8 cellular contexts compared by ENCODE assay signal in genomic region chr11:122853971-122854446, GRCh38. TPM values are rescaled to one million over a fixed set of nuclear protein-coding genes. Genes with fewer than 3 reads are reported as not detected.
DNase-seq lines count a peak whose midpoint lies in the region; ATAC-seq, FAIRE-seq and TF ChIP-seq lines count a peak whose summit lies in the region.

No MANE protein-coding gene starts in this region.

- no peaks in the 10 kb centered on the region for H3K36me3 ChIP-seq in ACC112 (ENCODE audit: insufficient read depth, low read length)
- no peaks in the 10 kb centered on the region for H3K36me3 ChIP-seq in HepG2 (replicated peaks in 1 of 2; ENCODE audit: control insufficient read depth in 1 of 2, insufficient read depth in 2 of 2, low read length in 2 of 2)
- no peaks in the 10 kb centered on the region for H3K36me3 ChIP-seq in upper lobe of right lung

- no peak overlapping the region for H3K4me2 ChIP-seq in HepG2 (ENCODE audit: low read depth, low read length)

- H2AFZ ChIP-seq in ACC112 (ENCODE audit: low read length, unreplicated experiment) (peak overlapping the region; percentile 60), HepG2 (ENCODE audit: low read length) (no peak overlapping the region)

- POLR2A ChIA-PET in HepG2 (lab: Yijun Ruan, JAX): interaction anchor here (0.7 kb wide), 1 partner anchor 200 kb away, joined by 3 read pairs; no protein-coding TSS in a partner anchor

- H3K27me3 ChIP-seq in ACC112 (ENCODE audit: insufficient read depth, low read length): no peaks in the 10 kb centered on the region
- H3K27me3 ChIP-seq in HepG2 (ENCODE audit: control insufficient read depth in 1 of 2, insufficient read depth in 2 of 2, low read length in 2 of 2): peaks cover 2 to 25% of the 10 kb centered on the region in 2 experiments; a peak in 2 of 5 replicates
- H3K27me3 ChIP-seq in upper lobe of right lung: no peaks in the 10 kb centered on the region

- H3K27ac ChIP-seq in ACC112 (ENCODE audit: low read depth, low read length): no peak overlapping the region
- no peak overlapping the region for H3K27ac ChIP-seq in HepG2 (ENCODE audit: extremely low read length, insufficient read depth, low read length)
- H3K27ac ChIP-seq in upper lobe of right lung: no peak overlapping the region

- BruUV-seq in HepG2 (replicated peaks; lab: Mats Ljungman, UMichigan): no TSS peak

- peak; percentile 30; the same call in 1 of the 2 replicates for TF ChIP-seq RAD21 in HepG2 (CRISPR knock-in tag; IDR thresholded peaks at IDR 0.05)

- H3K4me3 ChIP-seq in ACC112 (ENCODE audit: low read depth, low read length) (no peak overlapping the region), HepG2 (replicated peaks in 1 of 3; ENCODE audit: insufficient read depth in 1 of 3, low read depth in 2 of 3, low read length in 3 of 3) (no peak overlapping the region), upper lobe of right lung (no peak overlapping the region)

- ATAC-seq in HepG2: peak; percentile 62
- peak; percentile 57 for ATAC-seq in upper lobe of right lung
- ATAC-seq in GM19035 (IDR thresholded peaks at IDR 0.05; ENCODE audit: unreplicated experiment): no peak

- TF ChIP-seq CTCF in HepG2 (CRISPR knock-in tag; IDR thresholded peaks at IDR 0.05) (peak; percentile 74), upper lobe of right lung (IDR thresholded peaks at IDR 0.05) (peak; percentile 80)

- in situ Hi-C loops in HepG2 (cut with HindIII; ENCODE audit: extremely low pct_ligation_motif_present, low pct_unique_long_range_greater_than_20kb): loop anchor here (5.0 kb wide), 2 partner anchors 42 to 222 kb away; no protein-coding TSS in a partner anchor

- no peak for TF ChIP-seq POLR2A in HepG2 (IDR thresholded peaks at IDR 0.05; ENCODE audit: insufficient read depth in 1 of 2, low read depth in 2 of 2, low read length in 2 of 2)

- H3K4me1 ChIP-seq in ACC112 (ENCODE audit: control insufficient read depth, insufficient read depth, low read length, unreplicated experiment) (peaks cover 37% of the 10 kb centered on the region), HepG2 (ENCODE audit: insufficient read depth, low read length) (no peaks in the 10 kb centered on the region), upper lobe of right lung (no peaks in the 10 kb centered on the region)

- H3K9me3 ChIP-seq in HepG2 (ENCODE audit: low read length) (no peaks in the 10 kb centered on the region), upper lobe of right lung (no peaks in the 10 kb centered on the region)

- no peak overlapping the region for H3K9ac ChIP-seq in HepG2 (ENCODE audit: insufficient read depth, low read depth, low read length)

- DNase-seq in GM04503 (ENCODE audit: low read depth): peak; percentile 24
- peak; percentile 23 for DNase-seq in NCI-H1694 (lab: John Stamatoyannopoulos, UW)
- DNase-seq in SW 1271 (lab: John Stamatoyannopoulos, UW): peak; percentile 18 to 76
- DNase-seq in cerebellar cortex (ENCODE audit: low spot score): peak; percentile 95
- DNase-seq in HepG2 (ENCODE audit: low spot score): peak; percentile 66
- no peak for DNase-seq in upper lobe of right lung

- 33% methylated on average over 3 of the region's 3 CpGs for WGBS in HepG2 (ENCODE audit: low lambda C conversion rate)

- H4K20me1 ChIP-seq in HepG2 (ENCODE audit: insufficient read depth, low read length): no peaks in the 10 kb centered on the region; the same call in 1 of the 2 replicates

- H3K79me2 ChIP-seq in ACC112 (ENCODE audit: control insufficient read depth, insufficient read depth, low read length, unreplicated experiment) (no peaks in the 10 kb centered on the region), HepG2 (ENCODE audit: insufficient read depth, low read length) (no peaks in the 10 kb centered on the region)

- FAIRE-seq in HepG2 (lab: Jason Lieb, UNC): peak; percentile 70

- intact Hi-C loops in HepG2 (cut with micrococcal nuclease; ENCODE audit: unreplicated experiment): loop anchor here (1.0 kb wide), 4 partner anchors 40 to 274 kb away; no protein-coding TSS in a partner anchor
- intact Hi-C loops in upper lobe of right lung (cut with DNase I): loop anchor here (10.0 kb wide), 2 partner anchors 59 to 229 kb away; no protein-coding TSS in a partner anchor

- CTCF ChIA-PET in HepG2 (lab: Yijun Ruan, JAX; ENCODE audit: low intra/inter-chr PET ratio, low total read pairs): interaction anchor here (0.7 to 2.1 kb wide), 5 partner anchors 39 to 273 kb away, joined by 3 to 16 read pairs (median 10); no protein-coding TSS in a partner anchor

- no peak for TF ChIP-seq EP300 in HepG2 (IDR thresholded peaks at IDR 0.05; ENCODE audit: low read depth in 2 of 2, low read length in 2 of 2)
- no peak for TF ChIP-seq EP300 in HepG2 (CRISPR knock-in tag; IDR thresholded peaks at IDR 0.05; ENCODE audit: borderline replicate concordance)

TF ChIP-seq in HepG2, 621 proteins besides CTCF, POLR2A, EP300 and RAD21:
- TF ChIP-seq STAG1 (CRISPR knock-in tag; IDR thresholded peaks at IDR 0.05) (peak; percentile 78), SNRNP70 (IDR thresholded peaks at IDR 0.05; ENCODE audit: low read depth, low read length) (no peak), EEA1 (CRISPR knock-in tag; IDR thresholded peaks at IDR 0.05; ENCODE audit: borderline replicate concordance) (no peak), SIX1 (CRISPR knock-in tag; IDR thresholded peaks at IDR 0.05; ENCODE audit: borderline replicate concordance) (peak; percentile 54; the same call in 1 of the 2 replicates), ATF7 (IDR thresholded peaks at IDR 0.05) (no peak), ATF7 (CRISPR knock-in tag; IDR thresholded peaks at IDR 0.05) (no peak), ZNF234 (CRISPR knock-in tag; conservative IDR thresholded peaks at IDR 0.05) (no peak)

RNA-seq across cellular contexts. Expression of gene CRTAM, which starts 15.7 kb away (rescaled TPM):
- not detected in 2 replicates for total RNA-seq in HepG2 (2016; rRNA removed; fragmentation: Illumina TruSeq; extraction: Trizol)
- not detected in 2 replicates for total RNA-seq in HepG2 (2016; cell fraction: cytosol; rRNA removed; fragmentation: Illumina TruSeq; extraction: Trizol; ENCODE audit: low read depth)
- not detected in 2 replicates for total RNA-seq in HepG2 (2016; cell fraction: insoluble cytoplasmic fraction; rRNA removed; fragmentation: Illumina TruSeq; extraction: Trizol)
- not detected in 2 replicates for total RNA-seq in HepG2 (2016; cell fraction: membrane; rRNA removed; fragmentation: Illumina TruSeq; extraction: Trizol)
- not detected in 2 replicates for total RNA-seq in HepG2 (2016; cell fraction: nucleus; rRNA removed; fragmentation: Illumina TruSeq; extraction: Trizol)
- not detected in 2 replicates for polyA plus RNA-seq in HepG2 (2011; rRNA removed)
- not detected in 2 replicates for polyA plus RNA-seq in HepG2 (2011; cell fraction: cytosol; rRNA removed)
- polyA plus RNA-seq in HepG2 (2011; cell fraction: nucleus; rRNA removed): not detected in 2 replicates
- not detected in 2 replicates for polyA plus RNA-seq in HepG2 (2012)
- not detected in 2 replicates for polyA plus RNA-seq in HepG2 (2016; cell fraction: cytosol; fragmentation: Illumina TruSeq; extraction: Trizol; ENCODE audit: low read depth)
- polyA plus RNA-seq in HepG2 (2016; cell fraction: insoluble cytoplasmic fraction; fragmentation: Illumina TruSeq; extraction: Trizol; ENCODE audit: low read depth): not detected in 2 replicates
- polyA plus RNA-seq in HepG2 (2016; cell fraction: membrane; fragmentation: Illumina TruSeq; extraction: Trizol; ENCODE audit: low read depth): not detected in 2 replicates
- not detected in 2 replicates for polyA plus RNA-seq in HepG2 (2016; cell fraction: nucleus; fragmentation: Illumina TruSeq; extraction: Trizol; ENCODE audit: insufficient read depth, low read depth)
- not detected in 2 replicates for polyA minus RNA-seq in HepG2 (2011; rRNA and poly(A)+ RNA removed; ENCODE audit: low replicate concordance)
- not detected in 2 replicates for polyA minus RNA-seq in HepG2 (2011; cell fraction: cytosol; rRNA and poly(A)+ RNA removed)
- not detected in 2 replicates for polyA minus RNA-seq in HepG2 (2011; cell fraction: nucleus; rRNA and poly(A)+ RNA removed)
- 8.5 TPM for total RNA-seq in upper lobe of right lung

RNA-seq across cellular contexts. Expression of gene JHY, which starts 28.6 kb away (rescaled TPM):
- total RNA-seq in HepG2 (2016; rRNA removed; fragmentation: Illumina TruSeq; extraction: Trizol) (not detected in 2 replicates), upper lobe of right lung (8.9 TPM)
- total RNA-seq in HepG2 (2016; cell fraction: cytosol; rRNA removed; fragmentation: Illumina TruSeq; extraction: Trizol; ENCODE audit: low read depth): not detected in 2 replicates
- total RNA-seq in HepG2 (2016; cell fraction: insoluble cytoplasmic fraction; rRNA removed; fragmentation: Illumina TruSeq; extraction: Trizol): not detected in 2 replicates
- not detected in 2 replicates for total RNA-seq in HepG2 (2016; cell fraction: membrane; rRNA removed; fragmentation: Illumina TruSeq; extraction: Trizol)
- total RNA-seq in HepG2 (2016; cell fraction: nucleus; rRNA removed; fragmentation: Illumina TruSeq; extraction: Trizol): not detected in 2 replicates
- not detected in 2 replicates for polyA plus RNA-seq in HepG2 (2011; rRNA removed)
- not detected in 2 replicates for polyA plus RNA-seq in HepG2 (2011; cell fraction: cytosol; rRNA removed)
- polyA plus RNA-seq in HepG2 (2011; cell fraction: nucleus; rRNA removed): not detected in 2 replicates
- not detected in 2 replicates for polyA plus RNA-seq in HepG2 (2012)
- not detected in 2 replicates for polyA plus RNA-seq in HepG2 (2016; cell fraction: cytosol; fragmentation: Illumina TruSeq; extraction: Trizol; ENCODE audit: low read depth)
- polyA plus RNA-seq in HepG2 (2016; cell fraction: insoluble cytoplasmic fraction; fragmentation: Illumina TruSeq; extraction: Trizol; ENCODE audit: low read depth): not detected in 2 replicates
- polyA plus RNA-seq in HepG2 (2016; cell fraction: membrane; fragmentation: Illumina TruSeq; extraction: Trizol; ENCODE audit: low read depth): not detected in 2 replicates
- not detected in 2 replicates for polyA plus RNA-seq in HepG2 (2016; cell fraction: nucleus; fragmentation: Illumina TruSeq; extraction: Trizol; ENCODE audit: insufficient read depth, low read depth)
- polyA minus RNA-seq in HepG2 (2011; rRNA and poly(A)+ RNA removed; ENCODE audit: low replicate concordance): 0.33 TPM in 1 of 2 replicates, not detected in the other
- not detected in 2 replicates for polyA minus RNA-seq in HepG2 (2011; cell fraction: cytosol; rRNA and poly(A)+ RNA removed)
- polyA minus RNA-seq in HepG2 (2011; cell fraction: nucleus; rRNA and poly(A)+ RNA removed): not detected in 2 replicates
